19 cellular contexts compared by ENCODE assay signal in the genomic region with DNA sequence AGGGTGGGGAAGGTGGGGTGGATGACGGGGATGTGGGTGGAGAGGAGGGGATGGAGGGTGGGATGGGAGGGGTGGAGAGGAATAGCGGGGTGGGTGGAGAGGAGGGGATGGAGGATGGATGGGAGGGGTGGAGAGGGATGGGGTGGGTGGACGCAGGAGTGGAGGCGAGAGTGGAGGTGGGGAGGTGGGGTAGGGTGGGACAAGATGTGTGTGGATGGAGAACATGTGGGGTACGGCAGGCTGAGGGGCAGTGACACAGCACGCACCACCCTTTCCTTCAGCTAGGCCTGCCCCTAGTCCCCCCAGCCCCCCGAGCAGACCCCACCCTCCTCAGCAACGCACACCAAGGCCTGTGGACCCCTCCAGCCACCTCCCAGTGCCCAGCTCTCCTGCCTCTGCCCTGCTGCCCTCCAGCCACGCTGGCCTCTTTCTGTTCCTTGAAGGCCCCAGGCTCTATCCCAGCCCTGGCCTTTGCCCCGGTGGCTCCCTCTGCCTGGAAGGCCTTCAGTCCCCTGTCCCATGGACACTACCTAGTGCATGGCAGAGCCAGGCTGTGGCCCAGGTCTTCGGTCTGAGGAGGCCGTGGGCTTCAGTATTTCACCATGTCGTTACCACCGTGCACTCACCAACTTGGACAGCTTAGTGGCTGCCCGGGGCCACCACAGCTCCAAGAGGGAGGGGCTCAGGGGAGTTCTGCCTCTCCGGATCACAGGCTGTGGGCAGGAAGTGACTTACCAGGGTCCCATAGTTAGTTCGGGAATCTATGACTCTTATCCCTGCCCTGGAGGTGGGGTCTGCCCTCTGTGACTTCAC.
DNase-seq lines count a peak whose midpoint lies in the region; ATAC-seq, FAIRE-seq and TF ChIP-seq lines count a peak whose summit lies in the region.
"Had no signal": no experiment of that assay in that cellular context is flagged by ENCODE, and none has a peak within 500 bp of the region (broad histone marks: within the 10 kb centered on the region; RNA-seq: fewer than 3 reads in every experiment).

No MANE protein-coding gene starts in this region.

- no peaks in the 10 kb centered on the region for H3K36me3 Mint-ChIP-seq in naive thymus-derived CD4-positive, alpha-beta T cell

- peaks cover 0 to 4% (median 0%) of the 10 kb centered on the region in 5 donors for H3K27me3 Mint-ChIP-seq in naive thymus-derived CD4-positive, alpha-beta T cell

- H3K4me3 ChIP-seq in A549 = no peak overlapping the region
- H3K4me3 ChIP-seq in spleen = no peak overlapping the region
- H3K4me3 ChIP-seq in naive thymus-derived CD4-positive, alpha-beta T cell (ENCODE audit: low read length) = no peak overlapping the region
- H3K4me3 ChIP-seq: PC-9, SK-N-MC had no signal

- H3K4me1 ChIP-seq in A549 = peaks cover 23% of the 10 kb centered on the region
- peaks cover 0 to 26% (median 2%) of the 10 kb centered on the region in 6 donors for H3K4me1 ChIP-seq in spleen
- H3K4me1 ChIP-seq in naive thymus-derived CD4-positive, alpha-beta T cell (ENCODE audit: control insufficient read depth in 2 of 2, insufficient read depth in 2 of 2, low read length in 2 of 2) = no peaks in the 10 kb centered on the region

- H3K4me1 Mint-ChIP-seq in naive thymus-derived CD4-positive, alpha-beta T cell = peaks cover 0 to 2% (median 0%) of the 10 kb centered on the region in 7 donors

- intact Hi-C loops in spleen (cut with DNase I; ENCODE audit: low total_unique reads) = no loop called here
- intact Hi-C loops in naive thymus-derived CD4-positive, alpha-beta T cell (cut with micrococcal nuclease) = no loop called here

- DNase-seq in A549 (ENCODE audit: low read depth in 1 of 2, low spot score in 1 of 2) = no peak
- peak; percentile 66 for DNase-seq in HTR-8/SVneo (ENCODE audit: insufficient read length, low spot score)
- peak; percentile 82 for DNase-seq in islet precursor cell
- DNase-seq in spleen = peak; percentile 64
- no peak for DNase-seq in naive thymus-derived CD4-positive, alpha-beta T cell
- DNase-seq: EL, NCI-H1048, NCI-H146, NCI-H2081, NCI-H510A, NCI-H774, PC-9 had no signal

- H3K27ac ChIP-seq in A549 (peak overlapping the region; percentile 20 to 71; a peak in 4 of 6 replicates), spleen (no peak overlapping the region)
- H3K27ac ChIP-seq in naive thymus-derived CD4-positive, alpha-beta T cell (ENCODE audit: low read depth, low read length) = no peak overlapping the region
- H3K27ac ChIP-seq: C4-2B, KMS-11, PC-9, SK-N-MC had no signal

- CTCF ChIA-PET in A549 (lab: Yijun Ruan, JAX) = interaction anchor here (0.6 to 1.2 kb wide), 2 partner anchors 23 to 213 kb away, joined by 3 read pairs; no protein-coding TSS in a partner anchor
- CTCF ChIA-PET in naive thymus-derived CD4-positive, alpha-beta T cell (lab: Charles Lee) = no interaction called here

- no peaks in the 10 kb centered on the region for H3K27me3 ChIP-seq in spleen (replicated peaks in 1 of 7)
- H3K27me3 ChIP-seq in naive thymus-derived CD4-positive, alpha-beta T cell (ENCODE audit: control insufficient read depth in 2 of 2, insufficient read depth in 2 of 2, low read length in 2 of 2) = no peaks in the 10 kb centered on the region

- TF ChIP-seq POLR2A in A549 (IDR thresholded peaks at IDR 0.05; ENCODE audit: low read length) (no peak), spleen (IDR thresholded peaks at IDR 0.05) (no peak)

- no peak overlapping the region for H3K4me2 ChIP-seq in A549
- H3K4me2 ChIP-seq: KMS-11, PC-9 had no signal

- POLR2A ChIA-PET in A549 (lab: Yijun Ruan, JAX) = no interaction called here
- POLR2A ChIA-PET in naive thymus-derived CD4-positive, alpha-beta T cell (lab: Charles Lee) = no interaction called here

- no peaks in the 10 kb centered on the region for H3K9me3 ChIP-seq in A549
- no peaks in the 10 kb centered on the region for H3K9me3 ChIP-seq in spleen
- H3K9me3 ChIP-seq in naive thymus-derived CD4-positive, alpha-beta T cell (ENCODE audit: control insufficient read depth in 2 of 3, low read length in 3 of 3) = no peaks in the 10 kb centered on the region

- peaks cover 0 to 3% (median 0%) of the 10 kb centered on the region in 11 donors for H3K9me3 Mint-ChIP-seq in naive thymus-derived CD4-positive, alpha-beta T cell

- TF ChIP-seq RAD21 in A549 (conservative IDR thresholded peaks at IDR 0.05 in 1 of 2, IDR thresholded peaks at IDR 0.05 in 1 of 2) = no peak

- no peak overlapping the region for H3K4me3 Mint-ChIP-seq in naive thymus-derived CD4-positive, alpha-beta T cell

- TF ChIP-seq EP300 in A549 (IDR thresholded peaks at IDR 0.05) = no peak

- H3K27ac Mint-ChIP-seq in naive thymus-derived CD4-positive, alpha-beta T cell = peak overlapping the region in 1 of 9 donors; percentile 43

- no peak; a peak in 1 of 6 replicates for ATAC-seq in A549
- no peak for ATAC-seq in HG03045 (IDR thresholded peaks at IDR 0.05; ENCODE audit: unreplicated experiment)
- no peak for ATAC-seq in naive thymus-derived CD4-positive, alpha-beta T cell
- no peak for ATAC-seq in GM19328 (IDR thresholded peaks at IDR 0.05; ENCODE audit: unreplicated experiment)
- ATAC-seq: Right ventricle myocardium inferior had no signal

- no peak for FAIRE-seq in A549 (lab: Jason Lieb, UNC)
- FAIRE-seq in HTR-8/SVneo (lab: Jason Lieb, UNC) = no peak
- FAIRE-seq: H54 had no signal

- 89% methylated on average over 9 of the region's 17 CpGs for WGBS in A549 (ENCODE audit: missing lambda C conversion rate)
- 80 to 91% (median 87%) methylated on average over 14 to 17 of the region's 17 CpGs for WGBS in spleen, 5 donors

- no peaks in the 10 kb centered on the region for H3K36me3 ChIP-seq in spleen
- H3K36me3 ChIP-seq in naive thymus-derived CD4-positive, alpha-beta T cell (ENCODE audit: control insufficient read depth in 2 of 3, insufficient read depth in 3 of 3, low read length in 3 of 3) = no peaks in the 10 kb centered on the region

- TF ChIP-seq CTCF in A549 (IDR thresholded peaks at IDR 0.05) (no peak), spleen (IDR thresholded peaks at IDR 0.05 in 8 of 11, conservative IDR thresholded peaks at IDR 0.05 in 3 of 11) (no peak)

TF ChIP-seq in A549, 52 proteins besides CTCF, POLR2A, EP300 and RAD21:
- TF ChIP-seq NFE2L2 (conservative IDR thresholded peaks at IDR 0.05; ENCODE audit: low read length) (no peak), JUN (IDR thresholded peaks at IDR 0.05) (no peak), EHMT2 (IDR thresholded peaks at IDR 0.05; ENCODE audit: low read depth) (no peak), CBX8 (IDR thresholded peaks at IDR 0.05) (no peak), CHD2 (IDR thresholded peaks at IDR 0.05; ENCODE audit: low read length, partially characterized antibody) (no peak), NPAS2 (CRISPR knock-in tag; IDR thresholded peaks at IDR 0.05; ENCODE audit: borderline replicate concordance) (no peak), HOXB5 (CRISPR knock-in tag; IDR thresholded peaks at IDR 0.05) (no peak), ZNF302 (CRISPR knock-in tag; IDR thresholded peaks at IDR 0.05) (no peak), CHD4 (IDR thresholded peaks at IDR 0.05; ENCODE audit: borderline replicate concordance) (no peak), ESRRA (IDR thresholded peaks at IDR 0.05; ENCODE audit: borderline replicate concordance, low read length) (no peak), ZSCAN20 (CRISPR knock-in tag; IDR thresholded peaks at IDR 0.05) (no peak)
- TF ChIP-seq, protein P1, sequence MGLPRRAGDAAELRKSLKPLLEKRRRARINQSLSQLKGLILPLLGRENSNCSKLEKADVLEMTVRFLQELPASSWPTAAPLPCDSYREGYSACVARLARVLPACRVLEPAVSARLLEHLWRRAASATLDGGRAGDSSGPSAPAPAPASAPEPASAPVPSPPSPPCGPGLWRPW (IDR thresholded peaks at IDR 0.05) = no peak
- TF ChIP-seq, protein P2, sequence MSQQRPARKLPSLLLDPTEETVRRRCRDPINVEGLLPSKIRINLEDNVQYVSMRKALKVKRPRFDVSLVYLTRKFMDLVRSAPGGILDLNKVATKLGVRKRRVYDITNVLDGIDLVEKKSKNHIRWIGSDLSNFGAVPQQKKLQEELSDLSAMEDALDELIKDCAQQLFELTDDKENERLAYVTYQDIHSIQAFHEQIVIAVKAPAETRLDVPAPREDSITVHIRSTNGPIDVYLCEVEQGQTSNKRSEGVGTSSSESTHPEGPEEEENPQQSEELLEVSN (IDR thresholded peaks at IDR 0.05; ENCODE audit: borderline replicate concordance, low read depth) = no peak
- TF ChIP-seq, protein P3, sequence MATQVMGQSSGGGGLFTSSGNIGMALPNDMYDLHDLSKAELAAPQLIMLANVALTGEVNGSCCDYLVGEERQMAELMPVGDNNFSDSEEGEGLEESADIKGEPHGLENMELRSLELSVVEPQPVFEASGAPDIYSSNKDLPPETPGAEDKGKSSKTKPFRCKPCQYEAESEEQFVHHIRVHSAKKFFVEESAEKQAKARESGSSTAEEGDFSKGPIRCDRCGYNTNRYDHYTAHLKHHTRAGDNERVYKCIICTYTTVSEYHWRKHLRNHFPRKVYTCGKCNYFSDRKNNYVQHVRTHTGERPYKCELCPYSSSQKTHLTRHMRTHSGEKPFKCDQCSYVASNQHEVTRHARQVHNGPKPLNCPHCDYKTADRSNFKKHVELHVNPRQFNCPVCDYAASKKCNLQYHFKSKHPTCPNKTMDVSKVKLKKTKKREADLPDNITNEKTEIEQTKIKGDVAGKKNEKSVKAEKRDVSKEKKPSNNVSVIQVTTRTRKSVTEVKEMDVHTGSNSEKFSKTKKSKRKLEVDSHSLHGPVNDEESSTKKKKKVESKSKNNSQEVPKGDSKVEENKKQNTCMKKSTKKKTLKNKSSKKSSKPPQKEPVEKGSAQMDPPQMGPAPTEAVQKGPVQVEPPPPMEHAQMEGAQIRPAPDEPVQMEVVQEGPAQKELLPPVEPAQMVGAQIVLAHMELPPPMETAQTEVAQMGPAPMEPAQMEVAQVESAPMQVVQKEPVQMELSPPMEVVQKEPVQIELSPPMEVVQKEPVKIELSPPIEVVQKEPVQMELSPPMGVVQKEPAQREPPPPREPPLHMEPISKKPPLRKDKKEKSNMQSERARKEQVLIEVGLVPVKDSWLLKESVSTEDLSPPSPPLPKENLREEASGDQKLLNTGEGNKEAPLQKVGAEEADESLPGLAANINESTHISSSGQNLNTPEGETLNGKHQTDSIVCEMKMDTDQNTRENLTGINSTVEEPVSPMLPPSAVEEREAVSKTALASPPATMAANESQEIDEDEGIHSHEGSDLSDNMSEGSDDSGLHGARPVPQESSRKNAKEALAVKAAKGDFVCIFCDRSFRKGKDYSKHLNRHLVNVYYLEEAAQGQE (IDR thresholded peaks at IDR 0.05) = no peak
- TF ChIP-seq, protein P4, sequence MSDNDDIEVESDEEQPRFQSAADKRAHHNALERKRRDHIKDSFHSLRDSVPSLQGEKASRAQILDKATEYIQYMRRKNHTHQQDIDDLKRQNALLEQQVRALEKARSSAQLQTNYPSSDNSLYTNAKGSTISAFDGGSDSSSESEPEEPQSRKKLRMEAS (IDR thresholded peaks at IDR 0.05) = no peak

Comparison
In these comparisons a context has a peak if more than half of its experiments do, and no peak if none do; other contexts are left out.
1. DNase-seq: peak in HTR-8/SVneo (single experiment), islet precursor cell (single experiment) and spleen (single experiment); none in A549 (0 of 2) and naive thymus-derived CD4-positive, alpha-beta T cell (0 of 9).
2. H3K27ac ChIP-seq: peak in A549 (2 of 2); none in spleen (0 of 8) and naive thymus-derived CD4-positive, alpha-beta T cell (single experiment).